Comparison of ENCODE assay signal across 18 cellular contexts in the genomic region with DNA sequence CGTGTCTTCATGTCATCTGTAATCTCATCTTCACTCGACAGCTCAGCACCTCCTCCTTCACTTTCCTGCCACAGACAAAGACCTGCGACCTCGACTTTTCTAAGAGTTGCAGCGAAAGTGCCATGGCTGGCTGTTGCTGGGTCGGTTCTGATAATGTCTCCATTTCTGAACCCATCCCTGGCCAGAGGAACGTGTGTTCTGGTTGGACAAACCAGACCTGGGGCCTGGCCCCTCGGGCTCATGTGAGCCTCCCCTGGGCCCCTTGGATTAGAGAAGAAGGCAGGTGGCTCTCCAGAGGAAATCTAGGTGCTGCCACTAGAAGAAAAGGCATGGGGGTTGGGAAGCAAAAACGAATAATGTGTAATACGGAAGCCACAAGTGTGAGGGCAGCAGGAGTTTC.
"Had no signal": no experiment of that assay in that cellular context is flagged by ENCODE, and none has a peak within 500 bp of the region (broad histone marks: within the 10 kb centered on the region; RNA-seq: fewer than 3 reads in every experiment).

No MANE protein-coding gene starts in this region.

- H3K36me3 Mint-ChIP-seq: immature natural killer cell; naive thymus-derived CD8-positive, alpha-beta T cell; stimulated activated naive B cell treated with anti-CD40 and anti-IgM and Interleukin-4, amounts not matched to agents 10 μg/mL and 1 μg/mL and 100 μg/mL, for 72 hours had no signal

- H3K27me3 Mint-ChIP-seq: central memory CD8-positive, alpha-beta T cell; effector memory CD8-positive, alpha-beta T cell; naive thymus-derived CD8-positive, alpha-beta T cell; stimulated activated naive B cell treated with anti-CD40 and anti-IgM and Interleukin-4, amounts not matched to agents 10 μg/mL and 1 μg/mL and 100 μg/mL, for 72 hours had no signal

- H3K27ac ChIP-seq: esophagus squamous epithelium, psoas muscle, sigmoid colon, skin epidermis, stomach, thoracic aorta, transverse colon had no signal

- H3K9me3 ChIP-seq: esophagus squamous epithelium, mucosa of descending colon, psoas muscle, sigmoid colon, thoracic aorta, transverse colon had no signal

- FAIRE-seq: kidney had no signal

- DNase-seq: effector memory CD8-positive, alpha-beta T cell; esophagus squamous epithelium; foreskin fibroblast; immature natural killer cell; kidney; left colon; mucosa of descending colon; psoas muscle; sigmoid colon; stimulated activated CD4-positive, alpha-beta T cell treated with anti-CD3 and anti-CD28 coated beads, Interleukin-2, amount 100 ng/mL, for 24 hours; stimulated activated CD4-positive, alpha-beta T cell treated with anti-CD3 and anti-CD28 coated beads, Interleukin-4, amount 100 ng/mL, for 4 hours; stimulated activated naive B cell treated with anti-CD40 and anti-IgM and Interleukin-4, amounts not matched to agents 10 μg/mL and 1 μg/mL and 100 μg/mL, for 72 hours; stomach; transverse colon had no signal

- H3K4me3 Mint-ChIP-seq: central memory CD8-positive, alpha-beta T cell; effector memory CD8-positive, alpha-beta T cell; immature natural killer cell; naive thymus-derived CD8-positive, alpha-beta T cell; stimulated activated naive B cell treated with anti-CD40 and anti-IgM and Interleukin-4, amounts not matched to agents 10 μg/mL and 1 μg/mL and 100 μg/mL, for 72 hours had no signal

- H3K9me3 Mint-ChIP-seq: effector memory CD8-positive, alpha-beta T cell; immature natural killer cell; stimulated activated naive B cell treated with anti-CD40 and anti-IgM and Interleukin-4, amounts not matched to agents 10 μg/mL and 1 μg/mL and 100 μg/mL, for 72 hours had no signal

- H3K4me1 ChIP-seq: esophagus squamous epithelium, psoas muscle, sigmoid colon, stomach, transverse colon had no signal

- H3K4me1 Mint-ChIP-seq: central memory CD8-positive, alpha-beta T cell; immature natural killer cell; naive thymus-derived CD8-positive, alpha-beta T cell; stimulated activated naive B cell treated with anti-CD40 and anti-IgM and Interleukin-4, amounts not matched to agents 10 μg/mL and 1 μg/mL and 100 μg/mL, for 72 hours had no signal

- H3K27me3 ChIP-seq: esophagus squamous epithelium, sigmoid colon, transverse colon had no signal

- H3K27ac Mint-ChIP-seq: effector memory CD8-positive, alpha-beta T cell; immature natural killer cell; naive thymus-derived CD8-positive, alpha-beta T cell; stimulated activated naive B cell treated with anti-CD40 and anti-IgM and Interleukin-4, amounts not matched to agents 10 μg/mL and 1 μg/mL and 100 μg/mL, for 72 hours had no signal

- H3K36me3 ChIP-seq: esophagus squamous epithelium, sigmoid colon, stomach, thoracic aorta, transverse colon had no signal

- H3K4me3 ChIP-seq: esophagus squamous epithelium, mucosa of descending colon, psoas muscle, sigmoid colon, skin epidermis, stomach, thoracic aorta, transverse colon had no signal
